ENCODE assay signal across 23 cellular contexts in genomic region chr12:65636436-65636835, GRCh38.
A peak's percentile ranks its signal among the peaks of the same experiment; 100 is the strongest.
DNase-seq lines count a peak whose midpoint lies in the region; ATAC-seq, FAIRE-seq and TF ChIP-seq lines count a peak whose summit lies in the region.
"Had no signal": no experiment of that assay in that cellular context is flagged by ENCODE, and none has a peak within 500 bp of the region (broad histone marks: within the 10 kb centered on the region; RNA-seq: fewer than 3 reads in every experiment).

No MANE protein-coding gene starts in this region.

- TF ChIP-seq POLR2A in endothelial cell of umbilical vein (IDR thresholded peaks at IDR 0.05; ENCODE audit: low read depth, low read length) = no peak

- H3K4me2 ChIP-seq in SK-N-SH (peak overlapping the region; percentile 76), PC-3 (ENCODE audit: low read length) (no peak overlapping the region), endothelial cell of umbilical vein (ENCODE audit: insufficient read depth, low read length) (no peak overlapping the region), osteoblast (ENCODE audit: insufficient read depth, low read length) (no peak overlapping the region)
- H3K4me2 ChIP-seq: KMS-11 had no signal

- BruUV-seq in PC-3 (replicated peaks; lab: Mats Ljungman, UMichigan) (no TSS peak), endothelial cell of umbilical vein (replicated peaks; lab: Mats Ljungman, UMichigan) (no TSS peak)

- H3K9me3 ChIP-seq in SK-N-SH = no peaks in the 10 kb centered on the region
- no peaks in the 10 kb centered on the region for H3K9me3 ChIP-seq in PC-3 (ENCODE audit: low read length)
- H3K9me3 ChIP-seq in endothelial cell of umbilical vein (replicated peaks; ENCODE audit: control insufficient read depth, insufficient read depth, low read length) = no peaks in the 10 kb centered on the region
- no peaks in the 10 kb centered on the region for H3K9me3 ChIP-seq in osteoblast (ENCODE audit: low read depth, low read length)
- H3K9me3 ChIP-seq: HAP-1, SJSA1 had no signal

- WGBS in SK-N-SH (ENCODE audit: low lambda C conversion rate) = 61% methylated on average over 1 of the region's 1 CpG

- FAIRE-seq in endothelial cell of umbilical vein (lab: Jason Lieb, UNC) = no peak
- FAIRE-seq: D721Med, GM12878 had no signal

- peaks cover 0 to 16% of the 10 kb centered on the region in 2 experiments for H3K36me3 ChIP-seq in SK-N-SH (replicated peaks in 1 of 2; ENCODE audit: control insufficient read depth in 1 of 2, insufficient read depth in 2 of 2, low read length in 1 of 2)
- H3K36me3 ChIP-seq in PC-3 (ENCODE audit: low read depth, low read length) = no peaks in the 10 kb centered on the region
- H3K36me3 ChIP-seq in endothelial cell of umbilical vein (ENCODE audit: control insufficient read depth in 2 of 2, extremely low read depth in 1 of 2, insufficient read depth in 2 of 2, low read length in 2 of 2) = no peaks in the 10 kb centered on the region
- no peaks in the 10 kb centered on the region for H3K36me3 ChIP-seq in osteoblast (ENCODE audit: insufficient read depth, low read length)
- H3K36me3 ChIP-seq: HAP-1, SJSA1 had no signal

- H3K27ac ChIP-seq in SK-N-SH (ENCODE audit: low read depth in 2 of 2, low read length in 1 of 2) (peak overlapping the region; percentile 28 to 100; a peak in 3 of 4 replicates), PC-3 (ENCODE audit: low read length) (peak overlapping the region; percentile 99), endothelial cell of umbilical vein (ENCODE audit: insufficient read depth, low read depth, low read length) (peak overlapping the region; percentile 85), osteoblast (ENCODE audit: low read depth, low read length) (peak overlapping the region; percentile 98)
- H3K27ac ChIP-seq: 22Rv1, KMS-11, SJSA1 had no signal

- POLR2A ChIA-PET in SK-N-SH (lab: Yijun Ruan, JAX) = no interaction called here
- POLR2A ChIA-PET in PC-3 (lab: Charles Lee; ENCODE audit: unreplicated experiment) = no interaction called here
- POLR2A ChIA-PET in endothelial cell of umbilical vein (lab: Charles Lee) = no interaction called here

- H3F3A ChIP-seq in SK-N-SH (replicated peaks; ENCODE audit: insufficient read depth) = peaks cover 86% of the 10 kb centered on the region
- H3F3A ChIP-seq in PC-3 (ENCODE audit: low read length, unreplicated experiment) = peaks cover 23% of the 10 kb centered on the region

- DNase-seq in SK-N-SH (no peak), PC-3 (no peak), endothelial cell of umbilical vein (ENCODE audit: low read depth, low spot score) (no peak), osteoblast (ENCODE audit: insufficient read length, low spot score, missing footprints) (no peak), left lobe of liver (ENCODE audit: low spot score) (no peak), kidney tubule cell (ENCODE audit: low spot score) (no peak)
- no peak for DNase-seq in activated CD8-positive, alpha-beta memory T cell treated with anti-CD3 and anti-CD28 coated beads, Interleukin-2, amount 50 U/mL, for 48 hours
- DNase-seq: GOT3, MM.1S, NCI-H1417, NCI-H1694, NCI-H2029 treated with DMSO at 0.1 percent for 48 hours, NCI-H446 treated with DMSO at 0.1 percent for 48 hours, NCI-H69, OCI-M1, Right ventricle myocardium superior had no signal

- H4K20me1 ChIP-seq in SK-N-SH (ENCODE audit: insufficient read depth) (no peaks in the 10 kb centered on the region), PC-3 (ENCODE audit: low read length) (no peaks in the 10 kb centered on the region), endothelial cell of umbilical vein (replicated peaks; ENCODE audit: control insufficient read depth, extremely low read depth, insufficient read depth, low read length) (no peaks in the 10 kb centered on the region), osteoblast (ENCODE audit: insufficient read depth, low read length) (no peaks in the 10 kb centered on the region)

- no peak for ATAC-seq in SK-N-SH treated with all-trans-retinoic acid at 6 μM for 48 hours
- ATAC-seq in PC-3 = no peak
- no peak for ATAC-seq in left lobe of liver
- ATAC-seq: GM12878 had no signal

- TF ChIP-seq EP300 in SK-N-SH (IDR thresholded peaks at IDR 0.05; ENCODE audit: borderline replicate concordance in 1 of 2, low read depth in 1 of 2, low read length in 1 of 2) = no peak

- CTCF ChIA-PET in SK-N-SH (lab: Yijun Ruan, JAX) = no interaction called here
- CTCF ChIA-PET in PC-3 (lab: Charles Lee) = interaction anchor here (0.5 kb wide), 1 partner anchor 37 kb away, joined by 5 read pairs; no protein-coding TSS in a partner anchor
- CTCF ChIA-PET in endothelial cell of umbilical vein (lab: Charles Lee) = interaction anchor here (1.6 to 2.8 kb wide), 2 partner anchors 34 kb away, joined by 6 to 19 read pairs; no protein-coding TSS in a partner anchor

- H3K4me3 ChIP-seq in SK-N-SH (ENCODE audit: low read depth in 2 of 2, low read length in 1 of 2) = no peak overlapping the region; a peak in 1 of 4 replicates
- no peak overlapping the region for H3K4me3 ChIP-seq in PC-3 (ENCODE audit: low read length)
- H3K4me3 ChIP-seq in endothelial cell of umbilical vein (replicated peaks in 1 of 3; ENCODE audit: insufficient read depth in 1 of 3, low read depth in 1 of 3, low read length in 3 of 3) = no peak overlapping the region
- no peak overlapping the region for H3K4me3 ChIP-seq in osteoblast (ENCODE audit: insufficient read depth, low read length)
- H3K4me3 ChIP-seq: GM12878, HAP-1, SJSA1 had no signal

- no peak overlapping the region for H2AFZ ChIP-seq in SK-N-SH (ENCODE audit: low read depth)
- H2AFZ ChIP-seq in PC-3 (ENCODE audit: low read length) = no peak overlapping the region
- no peak overlapping the region for H2AFZ ChIP-seq in endothelial cell of umbilical vein (ENCODE audit: low read depth, low read length)
- H2AFZ ChIP-seq in osteoblast (ENCODE audit: low read length) = no peak overlapping the region

- dilution Hi-C loops in endothelial cell of umbilical vein (cut with MboI; ENCODE audit: extremely low pct_ligation_motif_present, low sequenced_read_pairs) = no loop called here

- intact Hi-C loops in PC-3 (cut with micrococcal nuclease) (no loop called here), endothelial cell of umbilical vein (cut with micrococcal nuclease) (no loop called here)

- no peak for TF ChIP-seq RAD21 in SK-N-SH (IDR thresholded peaks at IDR 0.05; ENCODE audit: low read length)

- H3K27me3 ChIP-seq in SK-N-SH (ENCODE audit: insufficient read depth) (no peaks in the 10 kb centered on the region), PC-3 (ENCODE audit: low read length) (no peaks in the 10 kb centered on the region), endothelial cell of umbilical vein (ENCODE audit: control insufficient read depth in 2 of 2, insufficient read depth in 2 of 2, low read length in 2 of 2) (no peaks in the 10 kb centered on the region), osteoblast (ENCODE audit: insufficient read depth, low read length) (no peaks in the 10 kb centered on the region)
- H3K27me3 ChIP-seq: SJSA1 had no signal

- H3K9me2 ChIP-seq in SK-N-SH (no peaks in the 10 kb centered on the region), PC-3 (replicated peaks; ENCODE audit: low read length) (no peaks in the 10 kb centered on the region)

- H3K79me2 ChIP-seq in SK-N-SH (ENCODE audit: insufficient read depth) (peaks cover 76% of the 10 kb centered on the region), PC-3 (ENCODE audit: low read length) (peaks cover 16% of the 10 kb centered on the region; the same call in 1 of the 2 replicates), endothelial cell of umbilical vein (ENCODE audit: control insufficient read depth, insufficient read depth, low read length) (no peaks in the 10 kb centered on the region), osteoblast (ENCODE audit: insufficient read depth, low read length) (no peaks in the 10 kb centered on the region)

- TF ChIP-seq CTCF in SK-N-SH (IDR thresholded peaks at IDR 0.05) (no peak), PC-3 (conservative IDR thresholded peaks at IDR 0.05; ENCODE audit: low read depth, low read length) (no peak), endothelial cell of umbilical vein (IDR thresholded peaks at IDR 0.05; ENCODE audit: extremely low read depth in 1 of 2, insufficient read depth in 1 of 2, low read depth in 1 of 2, low read length in 2 of 2) (no peak), osteoblast (IDR thresholded peaks at IDR 0.05; ENCODE audit: extremely low read depth, low read depth, low read length) (no peak)

- H3K4me1 ChIP-seq in SK-N-SH (ENCODE audit: control insufficient read depth in 1 of 2, insufficient read depth in 2 of 2, low read depth in 1 of 2, low read length in 1 of 2) (peaks cover 0 to 58% of the 10 kb centered on the region in 2 experiments; a peak in 2 of 4 replicates), PC-3 (ENCODE audit: insufficient read depth, low read length) (peaks cover 61% of the 10 kb centered on the region), endothelial cell of umbilical vein (ENCODE audit: control insufficient read depth, extremely low read depth, insufficient read depth, low read length) (peaks cover 64% of the 10 kb centered on the region), osteoblast (ENCODE audit: insufficient read depth, low read length) (peaks cover 68% of the 10 kb centered on the region)
- H3K4me1 ChIP-seq: HAP-1 had no signal

- no peaks in the 10 kb centered on the region for H3K9me1 ChIP-seq in endothelial cell of umbilical vein (replicated peaks; ENCODE audit: control insufficient read depth, extremely low read depth, insufficient read depth, low read length)

- H3K9ac ChIP-seq in SK-N-SH (peak overlapping the region; percentile 97), PC-3 (ENCODE audit: low read length) (peak overlapping the region; percentile 84), endothelial cell of umbilical vein (replicated peaks; ENCODE audit: extremely low read depth, insufficient read depth, low read length) (no peak overlapping the region)
- H3K9ac ChIP-seq: KMS-11 had no signal

TF ChIP-seq in SK-N-SH treated with all-trans-retinoic acid at 6 μM for 48 hours, 23 proteins besides CTCF, POLR2A, EP300 and RAD21:
- no peak for TF ChIP-seq SNAI2 (CRISPR knock-in tag; IDR thresholded peaks at IDR 0.05)

TF ChIP-seq in endothelial cell of umbilical vein, 7 proteins besides CTCF, POLR2A, EP300 and RAD21:
- TF ChIP-seq JUN (IDR thresholded peaks at IDR 0.05; ENCODE audit: borderline replicate concordance, insufficient read depth, insufficient read length, low read depth) (no peak), MYC (IDR thresholded peaks at IDR 0.05; ENCODE audit: low read depth, low read length) (no peak), POLR2AphosphoS5 (IDR thresholded peaks at IDR 0.05; ENCODE audit: insufficient read depth, low read depth, low read length) (no peak), EZH2 (IDR thresholded peaks at IDR 0.05; ENCODE audit: borderline replicate concordance, low read depth, low read length, severe bottlenecking) (no peak), GATA2 (IDR thresholded peaks at IDR 0.05; ENCODE audit: insufficient read depth, insufficient read length, low read depth, low read length) (no peak), MAX (IDR thresholded peaks at IDR 0.05; ENCODE audit: insufficient read depth, insufficient read length) (no peak), FOS (IDR thresholded peaks at IDR 0.05; ENCODE audit: borderline replicate concordance, insufficient read depth, low read length) (no peak)
